Comparison of ENCODE assay signal across 8 cellular contexts in the genomic region with DNA sequence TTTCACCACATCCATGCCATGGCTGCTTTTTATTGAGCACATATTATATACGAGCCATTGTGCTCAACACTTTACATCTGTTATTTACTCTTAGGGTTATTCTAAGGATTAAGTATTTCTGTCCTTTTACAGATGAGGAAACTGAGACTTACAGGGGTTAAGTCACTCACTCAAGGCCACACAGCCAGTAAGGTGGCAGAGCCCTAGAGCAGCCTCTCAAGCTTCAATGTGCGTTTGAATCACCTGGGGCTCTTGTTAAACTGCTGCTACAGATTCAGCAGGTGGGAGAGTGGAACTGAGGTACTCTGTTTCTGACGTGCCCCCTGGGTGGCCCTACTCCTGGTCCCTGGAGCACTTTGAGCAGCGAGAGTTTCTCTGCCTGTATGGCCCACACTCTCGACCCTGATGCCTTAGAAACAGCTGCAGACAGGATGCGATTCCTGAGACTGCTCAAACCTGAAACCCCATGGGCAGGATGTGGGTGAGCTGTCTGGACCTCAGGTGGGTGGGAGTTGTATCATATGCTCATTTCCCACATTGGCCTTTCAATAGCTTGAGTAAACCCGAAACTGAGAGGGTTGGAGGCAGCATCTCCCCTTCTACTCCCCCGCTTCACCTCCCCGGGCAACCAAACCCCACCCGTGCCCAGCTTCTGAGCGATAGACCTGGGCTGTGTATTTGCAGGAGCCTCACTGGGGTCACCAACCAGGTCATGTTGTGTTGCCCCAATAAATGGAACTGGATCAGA. TPM values are rescaled to one million over a fixed set of nuclear protein-coding genes. Genes with fewer than 3 reads are reported as not detected.
DNase-seq lines count a peak whose midpoint lies in the region; ATAC-seq lines count a peak whose summit lies in the region.

No MANE protein-coding gene starts in this region.

- peak; percentile 63 for DNase-seq in activated CD8-positive, alpha-beta memory T cell treated with anti-CD3 and anti-CD28 coated beads, Interleukin-2, amount 50 U/mL, for 24 hours (ENCODE audit: extremely low read depth)
- peak; percentile 80 to 81 for DNase-seq in stimulated activated CD4-positive, alpha-beta T cell treated with anti-CD3 and anti-CD28 coated beads, Interleukin-2, amount 100 ng/mL, for 24 hours
- DNase-seq in inferior parietal cortex (ENCODE audit: extremely low spot score) (no peak), COLO829 (ENCODE audit: low spot score) (no peak), cerebellum (ENCODE audit: low spot score) (no peak), cerebellar nuclear complex (lab: John Stamatoyannopoulos, UW) (no peak)

- ATAC-seq in GM19397 (IDR thresholded peaks at IDR 0.05; ENCODE audit: unreplicated experiment) (peak; percentile 97), HG03342 (IDR thresholded peaks at IDR 0.05; ENCODE audit: unreplicated experiment) (peak; percentile 94)

RNA-seq across cellular contexts. Expression of a gene that starts 59.3 kb away (rescaled TPM):
- 14.7 TPM for total RNA-seq in cerebellum

Comparison
In these comparisons a context has a peak if more than half of its experiments do, and no peak if none do; other contexts are left out.
1. DNase-seq: peak in activated CD8-positive, alpha-beta memory T cell treated with anti-CD3 and anti-CD28 coated beads, Interleukin-2, amount 50 U/mL, for 24 hours (single experiment) and stimulated activated CD4-positive, alpha-beta T cell treated with anti-CD3 and anti-CD28 coated beads, Interleukin-2, amount 100 ng/mL, for 24 hours (2 of 2); none in inferior parietal cortex (single experiment), COLO829 (single experiment), cerebellum (single experiment) and cerebellar nuclear complex (0 of 2).